8 cellular contexts compared by ENCODE assay signal in the genomic region with DNA sequence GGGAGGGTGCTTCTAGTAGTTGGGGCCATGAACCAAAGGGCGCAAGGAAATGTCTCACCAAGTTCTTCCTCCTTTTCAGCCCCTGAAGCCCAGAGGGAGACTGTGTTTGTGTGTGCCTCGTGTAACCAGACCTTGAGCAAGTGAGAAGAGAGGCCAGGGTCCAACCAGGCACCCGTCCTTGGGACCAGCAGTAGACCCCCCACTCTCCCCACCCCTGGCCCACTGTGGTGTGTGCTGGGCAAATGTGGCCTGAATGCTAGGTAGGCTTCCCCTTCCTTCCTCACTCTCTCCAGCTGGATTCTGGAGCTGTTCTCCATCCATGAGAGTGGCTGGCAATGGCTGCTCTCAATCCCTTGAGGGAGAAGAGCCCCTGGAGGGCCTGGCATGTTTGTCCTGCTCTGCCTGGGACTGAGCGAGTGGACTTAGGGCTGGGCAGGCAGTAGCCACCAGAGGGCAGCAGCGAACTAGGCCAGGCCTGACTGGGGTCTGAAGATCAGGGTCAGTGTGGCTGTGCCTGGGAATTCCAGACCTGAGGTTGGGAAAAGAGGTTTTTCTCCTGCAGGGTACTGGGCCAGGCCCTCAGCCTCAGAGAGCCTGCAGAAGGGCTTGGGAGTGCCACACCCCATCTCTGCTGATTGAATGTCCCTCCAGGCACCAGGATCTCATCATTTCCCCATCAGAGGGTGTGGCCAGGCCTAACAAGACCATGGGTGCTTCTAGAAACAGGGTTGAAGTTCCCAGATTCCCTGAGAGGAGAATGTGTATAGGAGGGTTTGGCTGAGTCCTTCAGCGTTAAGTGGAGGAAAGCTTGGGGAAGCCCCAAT. TPM values are rescaled to one million over a fixed set of nuclear protein-coding genes. Genes with fewer than 3 reads are reported as not detected.
DNase-seq lines count a peak whose midpoint lies in the region; ATAC-seq, FAIRE-seq and TF ChIP-seq lines count a peak whose summit lies in the region.

No MANE protein-coding gene starts in this region.

- no peak for TF ChIP-seq EP300 in HepG2 (IDR thresholded peaks at IDR 0.05; ENCODE audit: low read depth in 2 of 2, low read length in 2 of 2)
- no peak for TF ChIP-seq EP300 in HepG2 (CRISPR knock-in tag; IDR thresholded peaks at IDR 0.05; ENCODE audit: borderline replicate concordance)

- no peaks in the 10 kb centered on the region for H3K27me3 ChIP-seq in colonic mucosa
- H3K27me3 ChIP-seq in HepG2 (ENCODE audit: control insufficient read depth in 1 of 2, insufficient read depth in 2 of 2, low read length in 2 of 2), result no peaks in the 10 kb centered on the region

- peak; percentile 92 for FAIRE-seq in HepG2 (lab: Jason Lieb, UNC)

- H3K9me3 ChIP-seq in colonic mucosa (no peaks in the 10 kb centered on the region), HepG2 (ENCODE audit: low read length) (no peaks in the 10 kb centered on the region)

- H3K4me3 ChIP-seq in colonic mucosa, result no peak overlapping the region
- no peak overlapping the region for H3K4me3 ChIP-seq in HepG2 (replicated peaks in 1 of 3; ENCODE audit: insufficient read depth in 1 of 3, low read depth in 2 of 3, low read length in 3 of 3)

- CTCF ChIA-PET in HepG2 (lab: Yijun Ruan, JAX; ENCODE audit: low intra/inter-chr PET ratio, low total read pairs), result interaction anchor here (0.7 to 1.8 kb wide), 4 partner anchors 15 to 111 kb away, joined by 3 to 24 read pairs (median 4); no protein-coding TSS in a partner anchor

- peak; percentile 61 for DNase-seq in A172 (ENCODE audit: low spot score)
- peak; percentile 33 for DNase-seq in NCI-H146 treated with DMSO at 0.1 percent for 48 hours (lab: John Stamatoyannopoulos, UW; ENCODE audit: unreplicated experiment)
- peak; percentile 63 for DNase-seq in colonic mucosa
- peak; percentile 79 for DNase-seq in HepG2 (ENCODE audit: low spot score)
- peak; percentile 25 for DNase-seq in stimulated activated CD8-positive, alpha-beta memory T cell treated with anti-CD3 and anti-CD28 coated beads, Interleukin-4, amount 100 ng/mL, for 24 hours (ENCODE audit: low read depth)

- H3K27ac ChIP-seq in VCaP, result no peak overlapping the region
- no peak overlapping the region for H3K27ac ChIP-seq in colonic mucosa
- peak overlapping the region; percentile 18 for H3K27ac ChIP-seq in HepG2 (ENCODE audit: extremely low read length, insufficient read depth, low read length)

- in situ Hi-C loops in HepG2 (cut with HindIII; ENCODE audit: extremely low pct_ligation_motif_present, low pct_unique_long_range_greater_than_20kb), result loop anchor here (5.0 kb wide), 2 partner anchors 33 to 108 kb away; no protein-coding TSS in a partner anchor

- H3K79me2 ChIP-seq in HepG2 (ENCODE audit: insufficient read depth, low read length), result no peaks in the 10 kb centered on the region

- intact Hi-C loops in colonic mucosa (cut with DNase I), result no loop called here
- intact Hi-C loops in HepG2 (cut with micrococcal nuclease; ENCODE audit: unreplicated experiment), result loop anchor here (1.0 to 2.0 kb wide), 2 partner anchors 16 to 29 kb away; no protein-coding TSS in a partner anchor

- TF ChIP-seq CTCF in GM12873 (IDR thresholded peaks at IDR 0.05; ENCODE audit: insufficient read depth, low read depth, low read length, missing control alignments), result peak; percentile 92
- peak; percentile 96 for TF ChIP-seq CTCF in VCaP (conservative IDR thresholded peaks at IDR 0.05)
- TF ChIP-seq CTCF in colonic mucosa (IDR thresholded peaks at IDR 0.05), result peak; percentile 74
- peak; percentile 99 for TF ChIP-seq CTCF in HepG2 (CRISPR knock-in tag; IDR thresholded peaks at IDR 0.05)

- TF ChIP-seq POLR2A in HepG2 (IDR thresholded peaks at IDR 0.05; ENCODE audit: insufficient read depth in 1 of 2, low read depth in 2 of 2, low read length in 2 of 2), result no peak

- 61% methylated on average over 3 of the region's 6 CpGs for WGBS in HepG2 (ENCODE audit: low lambda C conversion rate)

- peak; percentile 94 for ATAC-seq in HepG2
- ATAC-seq in HG03521 (IDR thresholded peaks at IDR 0.05; ENCODE audit: unreplicated experiment), result no peak

- BruUV-seq in HepG2 (replicated peaks; lab: Mats Ljungman, UMichigan), result no TSS peak

- no peak overlapping the region for H2AFZ ChIP-seq in HepG2 (ENCODE audit: low read length)

- no peak overlapping the region for H3K4me2 ChIP-seq in HepG2 (ENCODE audit: low read depth, low read length)

- H3K9ac ChIP-seq in colonic mucosa (ENCODE audit: low read depth in 2 of 2, low read length in 2 of 2) (no peak overlapping the region), HepG2 (ENCODE audit: insufficient read depth, low read depth, low read length) (no peak overlapping the region)

- H3K36me3 ChIP-seq in colonic mucosa (peaks cover 26% of the 10 kb centered on the region), HepG2 (replicated peaks in 1 of 2; ENCODE audit: control insufficient read depth in 1 of 2, insufficient read depth in 2 of 2, low read length in 2 of 2) (peaks cover 26 to 56% of the 10 kb centered on the region in 2 experiments; a peak in 4 of 5 replicates)

- TF ChIP-seq RAD21 in HepG2 (CRISPR knock-in tag; IDR thresholded peaks at IDR 0.05), result peak; percentile 96

- H3K4me1 ChIP-seq in colonic mucosa (no peaks in the 10 kb centered on the region), HepG2 (ENCODE audit: insufficient read depth, low read length) (peaks cover 40% of the 10 kb centered on the region)

- no peaks in the 10 kb centered on the region for H4K20me1 ChIP-seq in HepG2 (ENCODE audit: insufficient read depth, low read length)

- POLR2A ChIA-PET in HepG2 (lab: Yijun Ruan, JAX), result interaction anchor here (1.2 kb wide), 1 partner anchor 21 kb away, joined by 4 read pairs; no protein-coding TSS in a partner anchor

RNA-seq across cellular contexts. Expression of a gene that starts 12.4 kb away (rescaled TPM):
- not detected in 2 replicates for total RNA-seq in A172 (2014; rRNA removed; shearing (Covaris generic))
- total RNA-seq in colonic mucosa (1 to 10 TPM in 1 of 2 donors, under 1 TPM in 1; 0.57 to 1.2 TPM), HepG2 (2016; rRNA removed; fragmentation: Illumina TruSeq; extraction: Trizol) (0.83 and 1.7 TPM in 2 replicates)
- 0.09 and 0.61 TPM in 2 replicates for total RNA-seq in HepG2 (2016; cell fraction: cytosol; rRNA removed; fragmentation: Illumina TruSeq; extraction: Trizol; ENCODE audit: low read depth)
- total RNA-seq in HepG2 (2016; cell fraction: insoluble cytoplasmic fraction; rRNA removed; fragmentation: Illumina TruSeq; extraction: Trizol), result 0.89 and 2.0 TPM in 2 replicates
- total RNA-seq in HepG2 (2016; cell fraction: membrane; rRNA removed; fragmentation: Illumina TruSeq; extraction: Trizol), result 1.0 and 1.9 TPM in 2 replicates
- total RNA-seq in HepG2 (2016; cell fraction: nucleus; rRNA removed; fragmentation: Illumina TruSeq; extraction: Trizol), result 1.2 and 1.3 TPM in 2 replicates
- 0.16 and 0.32 TPM in 2 replicates for polyA plus RNA-seq in HepG2 (2011; rRNA removed)
- 0.19 and 0.67 TPM in 2 replicates for polyA plus RNA-seq in HepG2 (2011; cell fraction: cytosol; rRNA removed)
- polyA plus RNA-seq in HepG2 (2011; cell fraction: nucleus; rRNA removed), result 0.27 TPM in 1 of 2 replicates, not detected in the other
- polyA plus RNA-seq in HepG2 (2012), result 0.07 and 0.08 TPM in 2 replicates
- polyA plus RNA-seq in HepG2 (2016; cell fraction: cytosol; fragmentation: Illumina TruSeq; extraction: Trizol; ENCODE audit: low read depth), result 0.59 and 0.68 TPM in 2 replicates
- 1.1 and 1.2 TPM in 2 replicates for polyA plus RNA-seq in HepG2 (2016; cell fraction: insoluble cytoplasmic fraction; fragmentation: Illumina TruSeq; extraction: Trizol; ENCODE audit: low read depth)
- polyA plus RNA-seq in HepG2 (2016; cell fraction: membrane; fragmentation: Illumina TruSeq; extraction: Trizol; ENCODE audit: low read depth), result 0.91 and 1.5 TPM in 2 replicates
- polyA plus RNA-seq in HepG2 (2016; cell fraction: nucleus; fragmentation: Illumina TruSeq; extraction: Trizol; ENCODE audit: insufficient read depth, low read depth), result 2.7 and 3.2 TPM in 2 replicates
- 0.76 TPM in 1 of 2 replicates, not detected in the other for polyA minus RNA-seq in HepG2 (2011; rRNA and poly(A)+ RNA removed; ENCODE audit: low replicate concordance)
- 0.79 TPM in 1 of 2 replicates, not detected in the other for polyA minus RNA-seq in HepG2 (2011; cell fraction: cytosol; rRNA and poly(A)+ RNA removed)
- polyA minus RNA-seq in HepG2 (2011; cell fraction: nucleus; rRNA and poly(A)+ RNA removed), result not detected in 2 replicates

RNA-seq across cellular contexts. Expression of a gene that starts 22.4 kb away (rescaled TPM):
- total RNA-seq in A172 (2014; rRNA removed; shearing (Covaris generic)), result 22.4 and 25.6 TPM in 2 replicates
- 10 to 100 TPM; 45.9 to 47.9 TPM for total RNA-seq in colonic mucosa
- 6.1 and 19.7 TPM in 2 replicates for total RNA-seq in HepG2 (2016; rRNA removed; fragmentation: Illumina TruSeq; extraction: Trizol)
- total RNA-seq in HepG2 (2016; cell fraction: cytosol; rRNA removed; fragmentation: Illumina TruSeq; extraction: Trizol; ENCODE audit: low read depth), result 2.8 and 3.8 TPM in 2 replicates
- 5.8 and 20.5 TPM in 2 replicates for total RNA-seq in HepG2 (2016; cell fraction: insoluble cytoplasmic fraction; rRNA removed; fragmentation: Illumina TruSeq; extraction: Trizol)
- 4.5 and 6.1 TPM in 2 replicates for total RNA-seq in HepG2 (2016; cell fraction: membrane; rRNA removed; fragmentation: Illumina TruSeq; extraction: Trizol)
- 36.5 and 37.6 TPM in 2 replicates for total RNA-seq in HepG2 (2016; cell fraction: nucleus; rRNA removed; fragmentation: Illumina TruSeq; extraction: Trizol)
- 20.5 and 26.9 TPM in 2 replicates for polyA plus RNA-seq in HepG2 (2011; rRNA removed)
- polyA plus RNA-seq in HepG2 (2011; cell fraction: cytosol; rRNA removed), result 11.3 and 12.9 TPM in 2 replicates
- polyA plus RNA-seq in HepG2 (2011; cell fraction: nucleus; rRNA removed), result 107 and 112 TPM in 2 replicates
- 13.0 and 18.5 TPM in 2 replicates for polyA plus RNA-seq in HepG2 (2012)
- 0.68 and 0.92 TPM in 2 replicates for polyA plus RNA-seq in HepG2 (2016; cell fraction: cytosol; fragmentation: Illumina TruSeq; extraction: Trizol; ENCODE audit: low read depth)
- polyA plus RNA-seq in HepG2 (2016; cell fraction: insoluble cytoplasmic fraction; fragmentation: Illumina TruSeq; extraction: Trizol; ENCODE audit: low read depth), result 4.2 and 4.9 TPM in 2 replicates
- polyA plus RNA-seq in HepG2 (2016; cell fraction: membrane; fragmentation: Illumina TruSeq; extraction: Trizol; ENCODE audit: low read depth), result 1.7 and 2.1 TPM in 2 replicates
- polyA plus RNA-seq in HepG2 (2016; cell fraction: nucleus; fragmentation: Illumina TruSeq; extraction: Trizol; ENCODE audit: insufficient read depth, low read depth), result 50.1 and 57.5 TPM in 2 replicates
- 26.7 and 43.3 TPM in 2 replicates for polyA minus RNA-seq in HepG2 (2011; rRNA and poly(A)+ RNA removed; ENCODE audit: low replicate concordance)
- 6.0 and 6.5 TPM in 2 replicates for polyA minus RNA-seq in HepG2 (2011; cell fraction: cytosol; rRNA and poly(A)+ RNA removed)
- 45.2 and 45.3 TPM in 2 replicates for polyA minus RNA-seq in HepG2 (2011; cell fraction: nucleus; rRNA and poly(A)+ RNA removed)

RNA-seq across cellular contexts. Expression of a gene that starts 45.8 kb away (rescaled TPM):
- 68.2 and 69.7 TPM in 2 replicates for total RNA-seq in A172 (2014; rRNA removed; shearing (Covaris generic))
- 10 to 100 TPM; 25.7 to 31.7 TPM for total RNA-seq in colonic mucosa
- not detected in 2 replicates for total RNA-seq in HepG2 (2016; rRNA removed; fragmentation: Illumina TruSeq; extraction: Trizol)
- not detected in 2 replicates for total RNA-seq in HepG2 (2016; cell fraction: cytosol; rRNA removed; fragmentation: Illumina TruSeq; extraction: Trizol; ENCODE audit: low read depth)
- total RNA-seq in HepG2 (2016; cell fraction: insoluble cytoplasmic fraction; rRNA removed; fragmentation: Illumina TruSeq; extraction: Trizol), result not detected in 2 replicates
- total RNA-seq in HepG2 (2016; cell fraction: membrane; rRNA removed; fragmentation: Illumina TruSeq; extraction: Trizol), result not detected in 2 replicates
- total RNA-seq in HepG2 (2016; cell fraction: nucleus; rRNA removed; fragmentation: Illumina TruSeq; extraction: Trizol), result not detected in 2 replicates
- polyA plus RNA-seq in HepG2 (2011; rRNA removed), result 0.08 TPM in 1 of 2 replicates, not detected in the other
- 0.03 TPM in 1 of 2 replicates, not detected in the other for polyA plus RNA-seq in HepG2 (2011; cell fraction: cytosol; rRNA removed)
- polyA plus RNA-seq in HepG2 (2011; cell fraction: nucleus; rRNA removed), result 0.03 and 0.26 TPM in 2 replicates
- polyA plus RNA-seq in HepG2 (2012), result not detected in 2 replicates
- not detected in 2 replicates for polyA plus RNA-seq in HepG2 (2016; cell fraction: cytosol; fragmentation: Illumina TruSeq; extraction: Trizol; ENCODE audit: low read depth)
- polyA plus RNA-seq in HepG2 (2016; cell fraction: insoluble cytoplasmic fraction; fragmentation: Illumina TruSeq; extraction: Trizol; ENCODE audit: low read depth), result not detected in 2 replicates
- not detected in 2 replicates for polyA plus RNA-seq in HepG2 (2016; cell fraction: membrane; fragmentation: Illumina TruSeq; extraction: Trizol; ENCODE audit: low read depth)
- not detected in 2 replicates for polyA plus RNA-seq in HepG2 (2016; cell fraction: nucleus; fragmentation: Illumina TruSeq; extraction: Trizol; ENCODE audit: insufficient read depth, low read depth)
- 33.8 TPM in 1 of 2 replicates, not detected in the other for polyA minus RNA-seq in HepG2 (2011; rRNA and poly(A)+ RNA removed; ENCODE audit: low replicate concordance)
- not detected in 2 replicates for polyA minus RNA-seq in HepG2 (2011; cell fraction: cytosol; rRNA and poly(A)+ RNA removed)
- 0.13 TPM in 1 of 2 replicates, not detected in the other for polyA minus RNA-seq in HepG2 (2011; cell fraction: nucleus; rRNA and poly(A)+ RNA removed)

Comparison
In these comparisons a context has a peak if more than half of its experiments do, and no peak if none do; other contexts are left out.
1. DNase-seq: peak in every context shown above with its lines; median percentile 79 in HepG2; 63 in colonic mucosa; 61 in A172; 33 in NCI-H146 treated with DMSO at 0.1 percent for 48 hours; 25 in stimulated activated CD8-positive, alpha-beta memory T cell treated with anti-CD3 and anti-CD28 coated beads, Interleukin-4, amount 100 ng/mL, for 24 hours.
2. RNA of a gene that starts 45.8 kb away (total RNA-seq): 68.2 to 69.7 TPM in A172 and 25.7 to 31.7 TPM in colonic mucosa; not detected in HepG2; every median in the first group is over 10 times any median in the second.
3. Peak in every context shown above with its lines, with median percentiles within 50 percentile points of each other: CTCF ChIP-seq.